Comparison of ENCODE assay signal across 14 cellular contexts in the genomic region with DNA sequence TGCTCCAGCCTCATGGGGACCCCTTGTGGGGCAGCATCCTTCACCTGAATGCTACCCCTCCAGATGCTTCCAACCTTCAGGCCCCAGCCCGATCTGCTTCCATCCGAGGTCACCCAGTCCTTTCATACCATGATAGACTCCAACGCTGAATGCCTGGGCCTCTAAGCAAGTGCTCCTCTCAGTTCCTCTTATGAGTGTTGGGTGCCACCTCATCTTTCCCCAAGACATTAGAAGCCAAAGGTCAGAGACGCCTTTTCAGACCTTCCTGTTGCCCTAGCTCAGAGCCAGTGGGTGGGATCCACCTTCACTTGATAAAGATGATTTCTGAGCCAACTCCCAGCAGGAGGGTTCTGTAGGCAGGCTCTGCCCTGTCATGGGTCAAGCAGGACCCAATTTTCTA.
DNase-seq lines count a peak whose midpoint lies in the region; ATAC-seq and TF ChIP-seq lines count a peak whose summit lies in the region.
"Had no signal": no experiment of that assay in that cellular context is flagged by ENCODE, and none has a peak within 500 bp of the region (broad histone marks: within the 10 kb centered on the region; RNA-seq: fewer than 3 reads in every experiment).

No MANE protein-coding gene starts in this region.

- TF ChIP-seq CTCF in osteocyte (IDR thresholded peaks at IDR 0.05): no peak

- H3K36me3 Mint-ChIP-seq in osteocyte (ENCODE audit: unreplicated experiment): no peaks in the 10 kb centered on the region

- peaks cover 2% of the 10 kb centered on the region for H3K4me1 Mint-ChIP-seq in osteocyte (ENCODE audit: unreplicated experiment)

- peak; percentile 99 for ATAC-seq in GM18511 (IDR thresholded peaks at IDR 0.05; ENCODE audit: unreplicated experiment)
- peak; percentile 97 for ATAC-seq in GM19467 (IDR thresholded peaks at IDR 0.05; ENCODE audit: unreplicated experiment)
- peak; percentile 94 for ATAC-seq in HG02938 (IDR thresholded peaks at IDR 0.05; ENCODE audit: unreplicated experiment)
- ATAC-seq in HG03575 (IDR thresholded peaks at IDR 0.05; ENCODE audit: extremely low read depth, insufficient number of reproducible peaks, low FRiP score, unreplicated experiment): peak; percentile 74
- ATAC-seq: gastrocnemius medialis had no signal

- no peaks in the 10 kb centered on the region for H3K9me3 Mint-ChIP-seq in osteocyte (ENCODE audit: unreplicated experiment)

- H3K4me3 Mint-ChIP-seq in osteocyte (ENCODE audit: unreplicated experiment): no peak overlapping the region

- peaks cover 25% of the 10 kb centered on the region for H3K27me3 Mint-ChIP-seq in osteocyte (ENCODE audit: unreplicated experiment)

- no peak for DNase-seq in NCI-H69 (lab: John Stamatoyannopoulos, UW)
- DNase-seq in osteocyte (ENCODE audit: extremely low spot score, unreplicated experiment): no peak
- no peak for DNase-seq in stimulated activated CD4-positive, alpha-beta T cell treated with anti-CD3 and anti-CD28 coated beads, Interleukin-4, amount 100 ng/mL, for 1 hour
- DNase-seq in NCI-H2171 (lab: John Stamatoyannopoulos, UW): no peak
- DNase-seq: activated effector memory CD4-positive, alpha-beta T cell treated with Interleukin-2 at 50 U/mL for 16 hours; C1 segment of cervical spinal cord; cortex of kidney; gastrocnemius medialis; NCI-H2029; stimulated activated CD4-positive, alpha-beta T cell treated with anti-CD3 and anti-CD28 coated beads, Interleukin-2, amount 100 ng/mL, for 48 hours had no signal

- no peak overlapping the region for H3K27ac Mint-ChIP-seq in osteocyte (ENCODE audit: unreplicated experiment)
